ENCODE assay signal across 8 cellular contexts in the genomic region with DNA sequence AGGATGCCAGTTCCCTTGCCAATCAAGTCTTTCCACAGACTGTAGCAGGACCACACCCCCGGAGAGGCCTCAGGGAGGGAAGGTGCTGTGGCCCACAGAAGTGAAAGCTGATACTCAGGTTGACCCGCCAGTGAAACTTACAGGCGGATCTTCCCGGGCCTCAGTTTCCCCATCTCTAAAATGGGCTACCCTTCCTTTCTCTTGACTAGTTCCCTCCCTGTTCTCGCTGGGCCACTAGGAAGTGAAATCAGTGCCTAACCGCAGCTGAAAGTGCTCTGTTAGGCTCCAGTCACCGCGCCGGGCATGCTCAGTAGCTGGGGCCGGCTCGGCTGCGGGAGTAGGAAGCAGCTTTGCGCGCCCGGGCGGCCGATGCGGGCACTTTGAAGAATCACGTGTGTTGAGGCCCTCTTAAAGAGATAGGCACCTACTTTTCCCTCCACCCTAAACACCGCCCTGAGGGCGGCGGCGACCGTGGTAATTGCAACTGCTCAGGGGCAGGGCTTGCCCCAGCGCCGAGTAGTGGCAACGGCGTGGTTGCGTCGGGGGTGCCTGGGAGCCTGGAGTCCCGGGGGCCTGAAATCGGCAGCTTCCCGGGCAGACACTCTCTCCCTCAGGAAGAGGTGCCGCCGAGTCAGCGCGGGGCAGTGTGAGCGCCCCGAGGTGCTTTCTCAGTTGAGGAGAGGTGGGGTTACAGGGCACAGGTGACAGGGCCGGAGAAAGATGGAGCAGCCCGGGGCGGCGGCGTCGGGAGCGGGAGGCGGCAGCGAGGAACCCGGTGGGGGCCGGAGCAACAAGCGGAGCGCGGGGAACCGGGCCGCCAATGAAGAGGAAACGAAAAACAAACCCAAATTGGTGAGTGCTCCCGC. TPM values are rescaled to one million over a fixed set of nuclear protein-coding genes. Genes with fewer than 3 reads are reported as not detected.
DNase-seq lines count a peak whose midpoint lies in the region; ATAC-seq, FAIRE-seq and TF ChIP-seq lines count a peak whose summit lies in the region.

A gene (plus strand): TSS at position 504 of the 866 bp plus-strand sequence.

- dilution Hi-C loops in endothelial cell of umbilical vein (cut with MboI; ENCODE audit: extremely low pct_ligation_motif_present, low sequenced_read_pairs) = no loop called here

- peaks cover 26% of the 10 kb centered on the region for H3K4me1 Mint-ChIP-seq in activated CD8-positive, alpha-beta memory T cell treated with anti-CD3 and anti-CD28 coated beads, Interleukin-2, amount 10 ng/mL, durations not matched to agents 7 days and 5 days

- peak within 1 kb of the TSS; percentile 68 for H3K27ac ChIP-seq in endothelial cell of umbilical vein (ENCODE audit: insufficient read depth, low read depth, low read length)

- peak; percentile 83 for FAIRE-seq in endothelial cell of umbilical vein (lab: Jason Lieb, UNC)

- peak within 1 kb of the TSS; percentile 94 for H3K27ac Mint-ChIP-seq in activated CD8-positive, alpha-beta memory T cell treated with anti-CD3 and anti-CD28 coated beads, Interleukin-2, amount 10 ng/mL, durations not matched to agents 7 days and 5 days

- H3K9ac ChIP-seq in endothelial cell of umbilical vein (replicated peaks; ENCODE audit: extremely low read depth, insufficient read depth, low read length) = peak within 1 kb of the TSS; percentile 95

- peak within 1 kb of the TSS; percentile 85 for H3K4me2 ChIP-seq in endothelial cell of umbilical vein (ENCODE audit: insufficient read depth, low read length)

- no peaks in the 10 kb centered on the region for H3K27me3 ChIP-seq in endothelial cell of umbilical vein (ENCODE audit: control insufficient read depth in 2 of 2, insufficient read depth in 2 of 2, low read length in 2 of 2)

- H4K20me1 ChIP-seq in endothelial cell of umbilical vein (replicated peaks; ENCODE audit: control insufficient read depth, extremely low read depth, insufficient read depth, low read length) = no peaks in the 10 kb centered on the region

- H2AFZ ChIP-seq in endothelial cell of umbilical vein (ENCODE audit: low read depth, low read length) = peak within 1 kb of the TSS; percentile 80

- no peaks in the 10 kb centered on the region for H3K9me1 ChIP-seq in endothelial cell of umbilical vein (replicated peaks; ENCODE audit: control insufficient read depth, extremely low read depth, insufficient read depth, low read length)

- no peaks in the 10 kb centered on the region for H3K9me3 ChIP-seq in endothelial cell of umbilical vein (replicated peaks; ENCODE audit: control insufficient read depth, insufficient read depth, low read length)

- H3K36me3 Mint-ChIP-seq in activated CD8-positive, alpha-beta memory T cell treated with anti-CD3 and anti-CD28 coated beads, Interleukin-2, amount 10 ng/mL, durations not matched to agents 7 days and 5 days = peaks cover 5% of the 10 kb centered on the region

- no peak for TF ChIP-seq POLR2A in endothelial cell of umbilical vein (IDR thresholded peaks at IDR 0.05; ENCODE audit: low read depth, low read length)

- CTCF ChIA-PET in activated CD8-positive, alpha-beta memory T cell treated with anti-CD3 and anti-CD28 coated beads, Interleukin-2, amount 10 ng/mL, durations not matched to agents 7 days and 5 days (lab: Charles Lee) = no interaction called here
- CTCF ChIA-PET in endothelial cell of umbilical vein (lab: Charles Lee) = interaction anchor here (0.6 to 1.5 kb wide), 4 partner anchors 11 to 502 kb away, joined by 3 to 4 read pairs (median 3); no protein-coding TSS in a partner anchor

- peak; percentile 79 for ATAC-seq in HG03045 (IDR thresholded peaks at IDR 0.05; ENCODE audit: unreplicated experiment)
- peak; percentile 93 for ATAC-seq in activated CD8-positive, alpha-beta memory T cell treated with anti-CD3 and anti-CD28 coated beads, Interleukin-2, amount 10 ng/mL, durations not matched to agents 7 days and 5 days

- intact Hi-C loops in endothelial cell of umbilical vein (cut with micrococcal nuclease) = loop anchor here (1.0 to 2.0 kb wide), 3 partner anchors 20 to 311 kb away; no protein-coding TSS in a partner anchor

- no peak for TF ChIP-seq CTCF in endothelial cell of umbilical vein (IDR thresholded peaks at IDR 0.05; ENCODE audit: extremely low read depth in 1 of 2, insufficient read depth in 1 of 2, low read depth in 1 of 2, low read length in 2 of 2)

- H3K9me3 Mint-ChIP-seq in activated CD8-positive, alpha-beta memory T cell treated with anti-CD3 and anti-CD28 coated beads, Interleukin-2, amount 10 ng/mL, durations not matched to agents 7 days and 5 days (ENCODE audit: low read depth) = no peaks in the 10 kb centered on the region

- H3K79me2 ChIP-seq in endothelial cell of umbilical vein (ENCODE audit: control insufficient read depth, insufficient read depth, low read length) = peaks cover 40% of the 10 kb centered on the region

- POLR2A ChIA-PET in endothelial cell of umbilical vein (lab: Charles Lee) = no interaction called here

- peak within 1 kb of the TSS; percentile 75 to 92 (median 76) for H3K4me3 ChIP-seq in endothelial cell of umbilical vein (replicated peaks in 1 of 3; ENCODE audit: insufficient read depth in 1 of 3, low read depth in 1 of 3, low read length in 3 of 3)

- DNase-seq in NK-92 treated with Interleukin-12 subunit alpha and Interleukin-12 subunit beta, amount 100 ng/mL, for 24 hours (lab: John Stamatoyannopoulos, UW) = peak; percentile 65
- DNase-seq in NK-92 (lab: John Stamatoyannopoulos, UW; ENCODE audit: unreplicated experiment) (no peak), NCI-H526 treated with DMSO at 0.1 percent for 48 hours (lab: John Stamatoyannopoulos, UW) (peak; percentile 1), endothelial cell of umbilical vein (ENCODE audit: low read depth, low spot score) (peak; percentile 76), middle frontal gyrus (ENCODE audit: extremely low spot score, low spot score) (peak; percentile 28)
- DNase-seq in activated CD8-positive, alpha-beta memory T cell treated with anti-CD3 and anti-CD28 coated beads, Interleukin-2, amount 10 ng/mL, durations not matched to agents 7 days and 5 days = peak; percentile 87
- peak; percentile 50 to 64 for DNase-seq in stimulated activated CD8-positive, alpha-beta memory T cell treated with anti-CD3 and anti-CD28 coated beads, Interleukin-15, amount 100 ng/mL, for 48 hours (ENCODE audit: low read depth in 2 of 2)

- H3K36me3 ChIP-seq in endothelial cell of umbilical vein (ENCODE audit: control insufficient read depth in 2 of 2, extremely low read depth in 1 of 2, insufficient read depth in 2 of 2, low read length in 2 of 2) = no peaks in the 10 kb centered on the region

- peak within 1 kb of the TSS; percentile 90 for H3K4me3 Mint-ChIP-seq in activated CD8-positive, alpha-beta memory T cell treated with anti-CD3 and anti-CD28 coated beads, Interleukin-2, amount 10 ng/mL, durations not matched to agents 7 days and 5 days

- BruUV-seq in endothelial cell of umbilical vein (replicated peaks; lab: Mats Ljungman, UMichigan) = no TSS peak

- H3K4me1 ChIP-seq in endothelial cell of umbilical vein (ENCODE audit: control insufficient read depth, extremely low read depth, insufficient read depth, low read length) = peaks cover 11% of the 10 kb centered on the region

- no peaks in the 10 kb centered on the region for H3K27me3 Mint-ChIP-seq in activated CD8-positive, alpha-beta memory T cell treated with anti-CD3 and anti-CD28 coated beads, Interleukin-2, amount 10 ng/mL, durations not matched to agents 7 days and 5 days

TF ChIP-seq in endothelial cell of umbilical vein, 7 proteins besides CTCF, POLR2A, EP300 and RAD21:
- TF ChIP-seq JUN (IDR thresholded peaks at IDR 0.05; ENCODE audit: borderline replicate concordance, insufficient read depth, insufficient read length, low read depth) (no peak), POLR2AphosphoS5 (IDR thresholded peaks at IDR 0.05; ENCODE audit: insufficient read depth, low read depth, low read length) (peak; percentile 27)
- TF ChIP-seq, protein P1, sequence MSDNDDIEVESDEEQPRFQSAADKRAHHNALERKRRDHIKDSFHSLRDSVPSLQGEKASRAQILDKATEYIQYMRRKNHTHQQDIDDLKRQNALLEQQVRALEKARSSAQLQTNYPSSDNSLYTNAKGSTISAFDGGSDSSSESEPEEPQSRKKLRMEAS (IDR thresholded peaks at IDR 0.05; ENCODE audit: insufficient read depth, insufficient read length) = peak; percentile 42

RNA-seq across cellular contexts. Expression of the gene that starts here (rescaled TPM):
- 10 to 100 TPM in 1 of 2 experiments, 1 to 10 TPM in 1; 7.9 to 14.4 TPM for total RNA-seq in activated CD8-positive, alpha-beta memory T cell treated with anti-CD3 and anti-CD28 coated beads, Interleukin-2, amount 10 ng/mL, durations not matched to agents 7 days and 5 days
- total RNA-seq in endothelial cell of umbilical vein = 30.0 and 30.3 TPM in 2 replicates
- 3.0 TPM in 2 replicates for polyA plus RNA-seq in endothelial cell of umbilical vein
- 4.0 and 4.2 TPM in 2 replicates for polyA plus RNA-seq in endothelial cell of umbilical vein (2011; cell fraction: cytosol; rRNA removed)
- 9.2 and 9.6 TPM in 2 replicates for polyA plus RNA-seq in endothelial cell of umbilical vein (2011; cell fraction: nucleus; rRNA removed)
- 12.9 and 14.4 TPM in 2 replicates for polyA plus RNA-seq in endothelial cell of umbilical vein (2012)
- 14.3 and 14.9 TPM in 2 replicates for polyA minus RNA-seq in endothelial cell of umbilical vein
- 10.1 TPM for polyA minus RNA-seq in endothelial cell of umbilical vein (2011; cell fraction: cytosol; rRNA and poly(A)+ RNA removed)
- polyA minus RNA-seq in endothelial cell of umbilical vein (2011; cell fraction: nucleus; rRNA and poly(A)+ RNA removed) = 66.5 and 70.8 TPM in 2 replicates
